Comparison of ENCODE assay signal across 9 cellular contexts in genomic region chrX:80285131-80285773, GRCh38.
A peak's percentile ranks its signal among the peaks of the same experiment; 100 is the strongest.
DNase-seq lines count a peak whose midpoint lies in the region; ATAC-seq, FAIRE-seq and TF ChIP-seq lines count a peak whose summit lies in the region.
"Had no signal": no experiment of that assay in that cellular context is flagged by ENCODE, and none has a peak within 500 bp of the region (broad histone marks: within the 10 kb centered on the region; RNA-seq: fewer than 3 reads in every experiment).

No MANE protein-coding gene starts in this region.

- peak; percentile 51 for ATAC-seq in HG03520 (IDR thresholded peaks at IDR 0.05; ENCODE audit: unreplicated experiment)
- ATAC-seq: naive thymus-derived CD4-positive, alpha-beta T cell had no signal

- peaks cover 4% of the 10 kb centered on the region for H3K9me3 Mint-ChIP-seq in astrocyte (ENCODE audit: unreplicated experiment)
- peaks cover 3% of the 10 kb centered on the region for H3K9me3 Mint-ChIP-seq in progenitor cell of endocrine pancreas (ENCODE audit: low read depth)
- H3K9me3 Mint-ChIP-seq: naive thymus-derived CD4-positive, alpha-beta T cell had no signal

- H4K20me1 ChIP-seq in astrocyte (ENCODE audit: insufficient read depth, low read length): no peaks in the 10 kb centered on the region

- no peak overlapping the region for H2AFZ ChIP-seq in astrocyte (ENCODE audit: low read depth, low read length)

- H3K36me3 Mint-ChIP-seq in astrocyte (ENCODE audit: low read depth, unreplicated experiment) (no peaks in the 10 kb centered on the region), progenitor cell of endocrine pancreas (ENCODE audit: insufficient read depth) (no peaks in the 10 kb centered on the region)
- H3K36me3 Mint-ChIP-seq: naive thymus-derived CD4-positive, alpha-beta T cell had no signal

- H3K4me3 Mint-ChIP-seq in astrocyte (ENCODE audit: unreplicated experiment) (no peak overlapping the region), progenitor cell of endocrine pancreas (ENCODE audit: low read depth) (no peak overlapping the region)
- H3K4me3 Mint-ChIP-seq: naive thymus-derived CD4-positive, alpha-beta T cell had no signal

- H3K4me1 Mint-ChIP-seq in astrocyte (ENCODE audit: low read depth, unreplicated experiment) (peaks cover 6% of the 10 kb centered on the region), progenitor cell of endocrine pancreas (ENCODE audit: low read depth) (no peaks in the 10 kb centered on the region)
- H3K4me1 Mint-ChIP-seq: naive thymus-derived CD4-positive, alpha-beta T cell had no signal

- TF ChIP-seq CTCF in astrocyte (IDR thresholded peaks at IDR 0.05; ENCODE audit: insufficient read depth, low read depth, low read length) (no peak), progenitor cell of endocrine pancreas (IDR thresholded peaks at IDR 0.05; ENCODE audit: unreplicated experiment) (peak; percentile 69)

- peak; percentile 45 for FAIRE-seq in astrocyte (lab: Jason Lieb, UNC)

- H3K9me3 ChIP-seq in astrocyte (ENCODE audit: insufficient read depth, low read depth, low read length): no peaks in the 10 kb centered on the region

- no peaks in the 10 kb centered on the region for H3K79me2 ChIP-seq in astrocyte (ENCODE audit: insufficient read depth, low read length)

- H3K27ac Mint-ChIP-seq in astrocyte (ENCODE audit: unreplicated experiment) (no peak overlapping the region), progenitor cell of endocrine pancreas (no peak overlapping the region)
- H3K27ac Mint-ChIP-seq: naive thymus-derived CD4-positive, alpha-beta T cell had no signal

- no peak overlapping the region for H3K27ac ChIP-seq in astrocyte (ENCODE audit: low read depth, low read length)

- DNase-seq in NCI-H524 (lab: John Stamatoyannopoulos, UW) (peak; percentile 11 to 42), NCI-H524 treated with DMSO at 0.1 percent for 48 hours (lab: John Stamatoyannopoulos, UW) (no peak), astrocyte (ENCODE audit: low read depth) (no peak), progenitor cell of endocrine pancreas (ENCODE audit: low spot score, unreplicated experiment) (no peak), mucosa of gallbladder (ENCODE audit: low spot score) (no peak), CD1c-positive myeloid dendritic cell (ENCODE audit: extremely low spot score) (no peak)
- DNase-seq in activated CD8-positive, alpha-beta memory T cell treated with anti-CD3 and anti-CD28 coated beads, Interleukin-2, amount 50 U/mL, for 48 hours: no peak

- H3K4me3 ChIP-seq in astrocyte (ENCODE audit: insufficient read depth, low read depth, low read length): no peak overlapping the region

- no peaks in the 10 kb centered on the region for H3K36me3 ChIP-seq in astrocyte (ENCODE audit: insufficient read depth, low read length)

- no peak overlapping the region for H3K4me2 ChIP-seq in astrocyte (ENCODE audit: low read length)

- no peak overlapping the region for H3K9ac ChIP-seq in astrocyte (ENCODE audit: low read length)

- H3K4me1 ChIP-seq in astrocyte (ENCODE audit: insufficient read depth, low read length): no peaks in the 10 kb centered on the region

- H3K27me3 Mint-ChIP-seq in astrocyte (ENCODE audit: low read depth, unreplicated experiment): no peaks in the 10 kb centered on the region
- no peaks in the 10 kb centered on the region for H3K27me3 Mint-ChIP-seq in progenitor cell of endocrine pancreas
- H3K27me3 Mint-ChIP-seq: naive thymus-derived CD4-positive, alpha-beta T cell had no signal

- H3K27me3 ChIP-seq in astrocyte (ENCODE audit: insufficient read depth, low read length): no peaks in the 10 kb centered on the region

Comparison
In these comparisons a context has a peak if more than half of its experiments do, and no peak if none do; other contexts are left out.
1. DNase-seq: peak in NCI-H524 (2 of 2); none in NCI-H524 treated with DMSO at 0.1 percent for 48 hours (single experiment), astrocyte (single experiment), progenitor cell of endocrine pancreas (single experiment), mucosa of gallbladder (single experiment), CD1c-positive myeloid dendritic cell (single experiment) and activated CD8-positive, alpha-beta memory T cell treated with anti-CD3 and anti-CD28 coated beads, Interleukin-2, amount 50 U/mL, for 48 hours (single experiment).